14 cellular contexts compared by ENCODE assay signal in the genomic region with DNA sequence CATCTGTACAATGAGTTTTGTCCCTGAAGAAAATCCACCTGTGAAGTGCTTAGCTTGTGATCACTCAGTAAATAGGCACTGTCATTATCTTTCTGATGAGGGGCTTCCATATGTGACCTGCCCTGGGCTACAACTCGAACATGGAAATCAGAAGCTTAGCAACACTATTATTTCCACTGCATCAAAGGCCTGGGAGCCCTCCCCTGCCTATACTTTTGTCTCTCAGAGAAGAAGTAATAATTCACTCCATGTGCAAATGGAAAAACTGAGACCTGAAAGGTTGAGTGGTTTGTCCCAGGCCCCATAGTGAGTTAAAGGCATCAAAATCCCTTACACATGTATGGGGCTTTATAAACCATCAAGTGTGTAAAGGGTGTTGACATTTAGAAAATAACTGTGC. TPM values are rescaled to one million over a fixed set of nuclear protein-coding genes. Genes with fewer than 3 reads are reported as not detected.
DNase-seq lines count a peak whose midpoint lies in the region; ATAC-seq and TF ChIP-seq lines count a peak whose summit lies in the region.
"Had no signal": no experiment of that assay in that cellular context is flagged by ENCODE, and none has a peak within 500 bp of the region (broad histone marks: within the 10 kb centered on the region; RNA-seq: fewer than 3 reads in every experiment).

No MANE protein-coding gene starts in this region.

- ATAC-seq in stimulated activated naive CD8-positive, alpha-beta T cell treated with anti-CD3 and anti-CD28 coated beads, Interleukin-15, Interleukin-2, amounts not matched to agents 100 U/mL and 50 U/mL, for 24 hours: peak; percentile 45
- ATAC-seq in stimulated activated naive CD8-positive, alpha-beta T cell treated with anti-CD3 and anti-CD28 coated beads, Interleukin-15, amount 100 ng/mL, for 72 hours: no peak
- ATAC-seq: activated naive CD4-positive, alpha-beta T cell treated with anti-CD3 and anti-CD28 coated beads, Interleukin-2, amount 50 U/mL, for 72 hours; activated T-cell treated with anti-CD3 and anti-CD28 coated beads, Interleukin-2, amount 50 U/mL, for 4 hours had no signal

- DNase-seq in stimulated activated naive CD8-positive, alpha-beta T cell treated with anti-CD3 and anti-CD28 coated beads, Interleukin-15, Interleukin-2, amounts not matched to agents 100 U/mL and 50 U/mL, for 24 hours: no peak
- DNase-seq in stimulated activated naive CD8-positive, alpha-beta T cell treated with anti-CD3 and anti-CD28 coated beads, Interleukin-15, amount 100 ng/mL, for 72 hours: no peak
- DNase-seq in hepatocyte (ENCODE audit: low spot score): no peak
- DNase-seq in osteoblast (ENCODE audit: insufficient read length, low spot score, missing footprints): peak; percentile 9
- no peak for DNase-seq in HT-29 (ENCODE audit: low spot score)
- DNase-seq in activated CD8-positive, alpha-beta memory T cell treated with anti-CD3 and anti-CD28 coated beads, Interleukin-2, amount 50 U/mL, for 4 hours: no peak
- no peak for DNase-seq in coronary artery (ENCODE audit: low spot score)
- no peak for DNase-seq in smooth muscle cell (lab: John Stamatoyannopoulos, UW; ENCODE audit: unreplicated experiment)
- DNase-seq: activated CD4-positive, alpha-beta T cell treated with anti-CD3 and anti-CD28 coated beads, Interleukin-2, amount 50 U/mL, for 4 hours; activated T-cell treated with anti-CD3 and anti-CD28 coated beads, Interleukin-2, amount 50 U/mL, for 4 hours; heart left ventricle had no signal

- peak overlapping the region; percentile 66 for H3K4me2 ChIP-seq in hepatocyte
- H3K4me2 ChIP-seq in osteoblast (ENCODE audit: insufficient read depth, low read length): no peak overlapping the region
- H3K4me2 ChIP-seq in smooth muscle cell: no peak overlapping the region

- WGBS in hepatocyte (ENCODE audit: low lambda C conversion rate, missing lambda C conversion rate): 42% methylated on average over 1 of the region's 1 CpG
- 81% methylated on average over 1 of the region's 1 CpG for WGBS in smooth muscle cell (ENCODE audit: low lambda C conversion rate)

- H3K27me3 Mint-ChIP-seq in stimulated activated naive CD8-positive, alpha-beta T cell treated with anti-CD3 and anti-CD28 coated beads, Interleukin-15, amount 100 ng/mL, for 72 hours: no peaks in the 10 kb centered on the region

- H3K4me1 ChIP-seq in hepatocyte (ENCODE audit: insufficient read depth) (peaks cover 30% of the 10 kb centered on the region), osteoblast (ENCODE audit: insufficient read depth, low read length) (peaks cover 6% of the 10 kb centered on the region), smooth muscle cell (ENCODE audit: low read depth) (peaks cover 22% of the 10 kb centered on the region)

- TF ChIP-seq CTCF in hepatocyte (IDR thresholded peaks at IDR 0.05; ENCODE audit: poor library complexity): no peak
- TF ChIP-seq CTCF in osteoblast (IDR thresholded peaks at IDR 0.05; ENCODE audit: extremely low read depth, low read depth, low read length): no peak
- no peak for TF ChIP-seq CTCF in coronary artery (IDR thresholded peaks at IDR 0.05)
- TF ChIP-seq CTCF in smooth muscle cell (IDR thresholded peaks at IDR 0.05; ENCODE audit: borderline replicate concordance, insufficient read depth, poor library complexity, severe bottlenecking): no peak

- no peaks in the 10 kb centered on the region for H3K9me2 ChIP-seq in hepatocyte (replicated peaks; ENCODE audit: insufficient read depth)

- no peak overlapping the region for H3K4me3 Mint-ChIP-seq in stimulated activated naive CD8-positive, alpha-beta T cell treated with anti-CD3 and anti-CD28 coated beads, Interleukin-15, amount 100 ng/mL, for 72 hours
- H3K4me3 Mint-ChIP-seq: activated T-cell treated with anti-CD3 and anti-CD28 coated beads, Interleukin-2, amount 50 U/mL, for 4 hours had no signal

- no peaks in the 10 kb centered on the region for H3K4me1 Mint-ChIP-seq in stimulated activated naive CD8-positive, alpha-beta T cell treated with anti-CD3 and anti-CD28 coated beads, Interleukin-15, amount 100 ng/mL, for 72 hours

- H3K36me3 ChIP-seq in hepatocyte (replicated peaks; ENCODE audit: insufficient read depth, low read depth): no peaks in the 10 kb centered on the region
- H3K36me3 ChIP-seq in osteoblast (ENCODE audit: insufficient read depth, low read length): no peaks in the 10 kb centered on the region
- H3K36me3 ChIP-seq in smooth muscle cell (ENCODE audit: low read depth): no peaks in the 10 kb centered on the region
- H3K36me3 ChIP-seq: heart left ventricle had no signal

- no peaks in the 10 kb centered on the region for H3F3A ChIP-seq in smooth muscle cell (ENCODE audit: low read depth)

- no peak overlapping the region for H2AFZ ChIP-seq in hepatocyte
- no peak overlapping the region for H2AFZ ChIP-seq in osteoblast (ENCODE audit: low read length)
- no peak overlapping the region for H2AFZ ChIP-seq in smooth muscle cell (ENCODE audit: low read depth)

- H4K20me1 ChIP-seq in hepatocyte (ENCODE audit: insufficient read depth, poor library complexity, severe bottlenecking): no peaks in the 10 kb centered on the region
- H4K20me1 ChIP-seq in osteoblast (ENCODE audit: insufficient read depth, low read length): peaks cover 2% of the 10 kb centered on the region
- H4K20me1 ChIP-seq in smooth muscle cell (ENCODE audit: low read depth): no peaks in the 10 kb centered on the region

- H3K4me3 ChIP-seq in hepatocyte (no peak overlapping the region), osteoblast (ENCODE audit: insufficient read depth, low read length) (no peak overlapping the region), coronary artery (no peak overlapping the region), smooth muscle cell (no peak overlapping the region)
- H3K4me3 ChIP-seq: heart left ventricle, skin epidermis had no signal

- no peaks in the 10 kb centered on the region for H3K27me3 ChIP-seq in hepatocyte
- no peaks in the 10 kb centered on the region for H3K27me3 ChIP-seq in osteoblast (ENCODE audit: insufficient read depth, low read length)
- no peaks in the 10 kb centered on the region for H3K27me3 ChIP-seq in smooth muscle cell (ENCODE audit: low read depth)
- H3K27me3 ChIP-seq: heart left ventricle had no signal

- H3K79me2 ChIP-seq in hepatocyte (peaks cover 91% of the 10 kb centered on the region), osteoblast (ENCODE audit: insufficient read depth, low read length) (peaks cover 20% of the 10 kb centered on the region), smooth muscle cell (ENCODE audit: low read depth) (no peaks in the 10 kb centered on the region)

- no peak overlapping the region for H3K27ac Mint-ChIP-seq in stimulated activated naive CD8-positive, alpha-beta T cell treated with anti-CD3 and anti-CD28 coated beads, Interleukin-15, amount 100 ng/mL, for 72 hours
- H3K27ac Mint-ChIP-seq: activated naive CD4-positive, alpha-beta T cell treated with anti-CD3 and anti-CD28 coated beads, Interleukin-2, amount 50 U/mL, for 72 hours had no signal

- H3K9me3 Mint-ChIP-seq in stimulated activated naive CD8-positive, alpha-beta T cell treated with anti-CD3 and anti-CD28 coated beads, Interleukin-15, amount 100 ng/mL, for 72 hours: no peaks in the 10 kb centered on the region
- H3K9me3 Mint-ChIP-seq: activated naive CD4-positive, alpha-beta T cell treated with anti-CD3 and anti-CD28 coated beads, Interleukin-2, amount 50 U/mL, for 72 hours; activated T-cell treated with anti-CD3 and anti-CD28 coated beads, Interleukin-2, amount 50 U/mL, for 4 hours had no signal

- no peak overlapping the region for H3K9ac ChIP-seq in smooth muscle cell (ENCODE audit: low read depth)

- H3K27ac ChIP-seq in hepatocyte (peak overlapping the region; percentile 93), osteoblast (ENCODE audit: low read depth, low read length) (no peak overlapping the region), coronary artery (peak overlapping the region in 1 of 2 donors; percentile 50), smooth muscle cell (ENCODE audit: low read depth) (no peak overlapping the region)
- H3K27ac ChIP-seq: RWPE1 had no signal

- no peaks in the 10 kb centered on the region for H3K9me3 ChIP-seq in hepatocyte (ENCODE audit: low read depth)
- H3K9me3 ChIP-seq in osteoblast (ENCODE audit: low read depth, low read length): no peaks in the 10 kb centered on the region
- H3K9me3 ChIP-seq in smooth muscle cell (replicated peaks; ENCODE audit: low read depth): no peaks in the 10 kb centered on the region
- H3K9me3 ChIP-seq: heart left ventricle had no signal

RNA-seq across cellular contexts. Expression of gene SOX13, which starts 20.8 kb away (rescaled TPM):
- total RNA-seq in hepatocyte (11.5 and 11.9 TPM in 2 replicates), osteoblast (6.8 and 9.0 TPM in 2 replicates), smooth muscle cell (2.3 and 2.6 TPM in 2 replicates)
- polyA plus RNA-seq in hepatocyte (22.3 and 24.6 TPM in 2 replicates), smooth muscle cell (0.41 and 7.0 TPM in 2 replicates)
- total RNA-seq in HT-29 (2014; rRNA removed; shearing (Covaris generic)): 28.7 and 32.8 TPM in 2 replicates

RNA-seq across cellular contexts. Expression of gene ETNK2, which starts 58.1 kb away (rescaled TPM):
- total RNA-seq in hepatocyte: 51.1 and 59.4 TPM in 2 replicates
- 50.7 and 71.9 TPM in 2 replicates for polyA plus RNA-seq in hepatocyte
- 0.72 and 1.2 TPM in 2 replicates for total RNA-seq in osteoblast
- total RNA-seq in HT-29 (2014; rRNA removed; shearing (Covaris generic)): 0.15 TPM in 1 of 2 replicates, not detected in the other
- total RNA-seq in smooth muscle cell: 3.7 and 21.4 TPM in 2 replicates
- polyA plus RNA-seq in smooth muscle cell: 8.9 and 17.3 TPM in 2 replicates
